ENCODE assay signal across 20 cellular contexts in genomic region chr4:184455299-184455698, GRCh38.
"Had no signal": no experiment of that assay in that cellular context is flagged by ENCODE, and none has a peak within 500 bp of the region (broad histone marks: within the 10 kb centered on the region; RNA-seq: fewer than 3 reads in every experiment).

No MANE protein-coding gene starts in this region.

- H3K4me3 Mint-ChIP-seq: activated naive CD8-positive, alpha-beta T cell treated with anti-CD3 and anti-CD28 coated beads, Interleukin-2, amount 10 ng/mL, durations not matched to agents 7 days and 5 days; activated T-helper 1 cell treated with anti-CD3 and anti-CD28 coated beads, Interleukin-12 subunit alpha, Interleukin-12 subunit beta, Interleukin-2, Interleukin-4 antibody, amounts not matched to agents 30 ng/mL and 10 ng/mL and 1 ng/mL, durations not matched to agents 14 hours and 24 hours and 36 hours; neural progenitor cell; stimulated activated naive B cell treated with anti-CD40 and anti-IgM and Interleukin-4, amounts not matched to agents 10 μg/mL and 1 μg/mL and 100 μg/mL, for 72 hours; T-helper 1 cell treated with Interleukin-12 subunit alpha and Interleukin-12 subunit beta and Interleukin-4 antibody, amounts not matched to agents 30 μg/mL and 1 μg/mL, for 36 hours; WTC11 had no signal

- H3K9me3 Mint-ChIP-seq: activated naive CD8-positive, alpha-beta T cell treated with anti-CD3 and anti-CD28 coated beads, Interleukin-2, amount 10 ng/mL, durations not matched to agents 7 days and 5 days; activated T-helper 1 cell treated with anti-CD3 and anti-CD28 coated beads, Interleukin-12 subunit alpha, Interleukin-12 subunit beta, Interleukin-2, Interleukin-4 antibody, amounts not matched to agents 30 ng/mL and 10 ng/mL and 1 ng/mL, durations not matched to agents 14 hours and 24 hours and 36 hours; neural progenitor cell; stimulated activated naive B cell treated with anti-CD40 and anti-IgM and Interleukin-4, amounts not matched to agents 10 μg/mL and 1 μg/mL and 100 μg/mL, for 72 hours; T-helper 1 cell treated with Interleukin-12 subunit alpha and Interleukin-12 subunit beta and Interleukin-4 antibody, amounts not matched to agents 30 μg/mL and 1 μg/mL, for 36 hours; WTC11 had no signal

- H3K27me3 ChIP-seq: neural progenitor cell, pancreas, tibial nerve, uterus had no signal

- ATAC-seq: pancreas; stimulated activated naive B cell treated with anti-CD40 and anti-IgM and Interleukin-4, amounts not matched to agents 10 μg/mL and 1 μg/mL and 100 μg/mL, for 72 hours; WTC11 had no signal

- H3K27ac ChIP-seq: epithelial cell of prostate, neural progenitor cell, pancreas, uterus had no signal

- H3K4me3 ChIP-seq: neural progenitor cell, pancreas, tibial nerve, uterus had no signal

- H3K36me3 ChIP-seq: neural progenitor cell, pancreas, uterus had no signal

- H3K27ac Mint-ChIP-seq: neural progenitor cell had no signal

- H3K36me3 Mint-ChIP-seq: WTC11 had no signal

- DNase-seq: activated CD4-positive, alpha-beta T cell treated with anti-CD3 and anti-CD28 coated beads for 4 hours; activated CD8-positive, alpha-beta memory T cell treated with anti-CD3 and anti-CD28 coated beads, Interleukin-2, amount 50 U/mL, for 48 hours; activated naive CD8-positive, alpha-beta T cell treated with anti-CD3 and anti-CD28 coated beads, Interleukin-2, amount 10 ng/mL, durations not matched to agents 7 days and 5 days; anterior cingulate cortex; cerebellar nuclear complex; dermis blood vessel endothelial cell; head of caudate nucleus; kidney glomerular epithelial cell; pancreas; stimulated activated CD4-positive, alpha-beta T cell treated with anti-CD3 and anti-CD28 coated beads, Interleukin-12 subunit alpha, Interleukin-12 subunit beta, amount 100 ng/mL, for 4 hours; stimulated activated CD4-positive, alpha-beta T cell treated with anti-CD3 and anti-CD28 coated beads, Interleukin-2, amount 100 ng/mL, for 24 hours; stimulated activated naive B cell treated with anti-CD40 and anti-IgM and Interleukin-4, amounts not matched to agents 10 μg/mL and 1 μg/mL and 100 μg/mL, for 72 hours; substantia nigra; uterus had no signal

- H3K27me3 Mint-ChIP-seq: activated naive CD8-positive, alpha-beta T cell treated with anti-CD3 and anti-CD28 coated beads, Interleukin-2, amount 10 ng/mL, durations not matched to agents 7 days and 5 days; stimulated activated naive B cell treated with anti-CD40 and anti-IgM and Interleukin-4, amounts not matched to agents 10 μg/mL and 1 μg/mL and 100 μg/mL, for 72 hours had no signal

- H3K9me3 ChIP-seq: pancreas, tibial nerve, uterus had no signal
